1 cellular context compared by ENCODE assay signal in genomic region chr20:25750765-25751696, GRCh38.
TF ChIP-seq lines count a peak whose summit lies in the region.

No MANE protein-coding gene starts in this region.

TF ChIP-seq in HepG2, 621 proteins besides CTCF, POLR2A, EP300 and RAD21 (continued from another document and continues in another):
- TF ChIP-seq ZNF704 (CRISPR knock-in tag; IDR thresholded peaks at IDR 0.05; ENCODE audit: borderline replicate concordance), result peak; percentile 48; the same call in 1 of the 2 replicates
- TF ChIP-seq ZNF761 (CRISPR knock-in tag; conservative IDR thresholded peaks at IDR 0.05), result 0 out of 2 replicates have a peak, but pooled peaks have one; percentile 52
- TF ChIP-seq SMARCC2 (IDR thresholded peaks at IDR 0.05), result no peak
- TF ChIP-seq RNF219 (CRISPR knock-in tag; IDR thresholded peaks at IDR 0.05), result no peak
- TF ChIP-seq ZNF558 (CRISPR knock-in tag; IDR thresholded peaks at IDR 0.05; ENCODE audit: borderline replicate concordance), result no peak
- TF ChIP-seq ETV5 (CRISPR knock-in tag; IDR thresholded peaks at IDR 0.05; ENCODE audit: borderline replicate concordance), result no peak
- TF ChIP-seq FOXA1 (IDR thresholded peaks at IDR 0.05), result no peak
- no peak for TF ChIP-seq FOXA1 (CRISPR knock-in tag; IDR thresholded peaks at IDR 0.05)
- no peak for TF ChIP-seq ARNTL (CRISPR knock-in tag; IDR thresholded peaks at IDR 0.05)
- TF ChIP-seq ZNF556 (CRISPR knock-in tag; IDR thresholded peaks at IDR 0.05; ENCODE audit: borderline replicate concordance), result 0 out of 2 replicates have a peak, but pooled peaks have one; percentile 23
- TF ChIP-seq ZNF263 (CRISPR knock-in tag; IDR thresholded peaks at IDR 0.05), result no peak; the same call in 1 of the 2 replicates
- TF ChIP-seq ZNF552 (CRISPR knock-in tag; IDR thresholded peaks at IDR 0.05; ENCODE audit: borderline replicate concordance), result no peak
- no peak for TF ChIP-seq HNRNPH1 (optimal IDR thresholded peaks at IDR 0.05; ENCODE audit: low read depth, low read length)
- peak; percentile 79; the same call in 1 of the 2 replicates for TF ChIP-seq ZNF563 (CRISPR knock-in tag; IDR thresholded peaks at IDR 0.05)
- no peak for TF ChIP-seq U2AF2 (IDR thresholded peaks at IDR 0.05; ENCODE audit: low read depth, low read length)
- no peak for TF ChIP-seq NFKB2 (CRISPR knock-in tag; IDR thresholded peaks at IDR 0.05; ENCODE audit: borderline replicate concordance)
- TF ChIP-seq ZNF383 (CRISPR knock-in tag; IDR thresholded peaks at IDR 0.05; ENCODE audit: borderline replicate concordance), result no peak
- TF ChIP-seq ZNF703 (CRISPR knock-in tag; IDR thresholded peaks at IDR 0.05; ENCODE audit: borderline replicate concordance), result no peak
- no peak for TF ChIP-seq E2F1 (CRISPR knock-in tag; IDR thresholded peaks at IDR 0.05)
- TF ChIP-seq MXD3 (CRISPR knock-in tag; IDR thresholded peaks at IDR 0.05), result no peak
- no peak for TF ChIP-seq CSRNP2 (CRISPR knock-in tag; conservative IDR thresholded peaks at IDR 0.05; ENCODE audit: low read depth)
- no peak for TF ChIP-seq ATM (IDR thresholded peaks at IDR 0.05; ENCODE audit: borderline replicate concordance)
- no peak for TF ChIP-seq AFF4 (CRISPR knock-in tag; IDR thresholded peaks at IDR 0.05)
- no peak for TF ChIP-seq ZXDC (CRISPR knock-in tag; IDR thresholded peaks at IDR 0.05)
- TF ChIP-seq TGIF2 (CRISPR knock-in tag; IDR thresholded peaks at IDR 0.05), result peak; percentile 84; the same call in 1 of the 2 replicates
- no peak for TF ChIP-seq ADNP (CRISPR knock-in tag; IDR thresholded peaks at IDR 0.05)
- no peak for TF ChIP-seq ZNF660 (CRISPR knock-in tag; IDR thresholded peaks at IDR 0.05; ENCODE audit: borderline replicate concordance, low read depth)
- TF ChIP-seq ZNF17 (CRISPR knock-in tag; IDR thresholded peaks at IDR 0.05), result no peak
- no peak for TF ChIP-seq ZNF296 (CRISPR knock-in tag; conservative IDR thresholded peaks at IDR 0.05)
- no peak for TF ChIP-seq TFAP4 (IDR thresholded peaks at IDR 0.05; ENCODE audit: borderline replicate concordance, low read depth)
- no peak for TF ChIP-seq ZBTB7A (CRISPR knock-in tag; IDR thresholded peaks at IDR 0.05)
- no peak for TF ChIP-seq ATF2 (CRISPR knock-in tag; IDR thresholded peaks at IDR 0.05)
- TF ChIP-seq SMAD3 (CRISPR knock-in tag; IDR thresholded peaks at IDR 0.05), result no peak; the same call in 1 of the 2 replicates
- TF ChIP-seq NAIF1 (CRISPR knock-in tag; IDR thresholded peaks at IDR 0.05; ENCODE audit: borderline replicate concordance), result no peak; the same call in 1 of the 2 replicates
- TF ChIP-seq CBX1 (IDR thresholded peaks at IDR 0.05; ENCODE audit: low read depth), result no peak
- no peak for TF ChIP-seq JUNB (CRISPR knock-in tag; IDR thresholded peaks at IDR 0.05; ENCODE audit: borderline replicate concordance)
- no peak for TF ChIP-seq ZNF878 (CRISPR knock-in tag; IDR thresholded peaks at IDR 0.05)
- TF ChIP-seq SIN3B (IDR thresholded peaks at IDR 0.05; ENCODE audit: low read length), result no peak
- peak; percentile 78 for TF ChIP-seq NRL (CRISPR knock-in tag; IDR thresholded peaks at IDR 0.05; ENCODE audit: borderline replicate concordance)
- no peak; the same call in 1 of the 2 replicates for TF ChIP-seq KDM5B (CRISPR knock-in tag; IDR thresholded peaks at IDR 0.05; ENCODE audit: borderline replicate concordance)
- no peak for TF ChIP-seq PLRG1 (conservative IDR thresholded peaks at IDR 0.05)
- TF ChIP-seq CAMTA2 (CRISPR knock-in tag; IDR thresholded peaks at IDR 0.05; ENCODE audit: borderline replicate concordance), result no peak; the same call in 1 of the 2 replicates
- TF ChIP-seq ETS1 (CRISPR knock-in tag; IDR thresholded peaks at IDR 0.05), result no peak
- TF ChIP-seq TFDP1 (CRISPR knock-in tag; IDR thresholded peaks at IDR 0.05; ENCODE audit: borderline replicate concordance), result peak; percentile 7; the same call in 1 of the 2 replicates
- peak; percentile 71 for TF ChIP-seq TAF1 (CRISPR knock-in tag; IDR thresholded peaks at IDR 0.05)
- no peak for TF ChIP-seq ZNF3 (CRISPR knock-in tag; IDR thresholded peaks at IDR 0.05)
- TF ChIP-seq ZNF883 (CRISPR knock-in tag; IDR thresholded peaks at IDR 0.05; ENCODE audit: not compliant biosample characterization), result peak; percentile 50
- TF ChIP-seq ZFP36L1 (CRISPR knock-in tag; IDR thresholded peaks at IDR 0.05), result no peak
- TF ChIP-seq ZSCAN30 (CRISPR knock-in tag; IDR thresholded peaks at IDR 0.05), result no peak; the same call in 1 of the 2 replicates
